ENCODE assay signal across 18 cellular contexts in the genomic region with DNA sequence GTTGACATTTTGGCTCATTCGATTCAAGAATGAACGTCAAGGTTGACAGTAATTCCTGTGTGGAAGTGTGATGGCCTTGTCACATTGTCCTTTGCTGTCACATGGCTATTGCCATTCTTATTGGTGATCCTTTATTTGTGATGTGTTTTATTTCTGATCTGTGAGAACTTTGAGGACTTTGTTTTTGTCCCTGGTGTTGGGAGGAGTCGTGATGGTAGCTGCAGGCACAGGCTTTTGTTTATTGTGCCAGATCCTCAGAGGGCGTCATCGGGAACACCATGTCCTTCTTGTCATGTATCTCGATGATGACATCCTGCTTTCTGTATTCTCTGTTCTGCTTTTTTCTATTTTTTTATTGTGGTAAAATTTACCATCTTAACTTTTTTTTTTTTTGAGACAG. TPM values are rescaled to one million over a fixed set of nuclear protein-coding genes. Genes with fewer than 3 reads are reported as not detected.
A peak's percentile ranks its signal among the peaks of the same experiment; 100 is the strongest.
DNase-seq lines count a peak whose midpoint lies in the region; TF ChIP-seq lines count a peak whose summit lies in the region.
"Had no signal": no experiment of that assay in that cellular context is flagged by ENCODE, and none has a peak within 500 bp of the region (broad histone marks: within the 10 kb centered on the region; RNA-seq: fewer than 3 reads in every experiment).

No MANE protein-coding gene starts in this region.

- no peak overlapping the region for H3K4me2 ChIP-seq in mesendoderm (ENCODE audit: low read length)

- peaks cover 0 to 33% (median 11%) of the 10 kb centered on the region in 4 donors for H3K4me1 ChIP-seq in tibial nerve
- H3K4me1 ChIP-seq in mesendoderm (ENCODE audit: control insufficient read depth, low read depth, low read length), result peaks cover 2% of the 10 kb centered on the region
- H3K4me1 ChIP-seq: SJCRH30 had no signal

- H3K4me1 Mint-ChIP-seq in glutamatergic neuron (ENCODE audit: low read depth, unreplicated experiment), result peaks cover 8% of the 10 kb centered on the region
- peaks cover 24% of the 10 kb centered on the region for H3K4me1 Mint-ChIP-seq in neural crest cell
- peaks cover 16% of the 10 kb centered on the region for H3K4me1 Mint-ChIP-seq in nephron progenitor cell

- H3K27me3 ChIP-seq in tibial nerve (no peaks in the 10 kb centered on the region), mesendoderm (ENCODE audit: insufficient read depth, low read length, poor library complexity) (no peaks in the 10 kb centered on the region)

- H2BK120ac ChIP-seq in mesendoderm (ENCODE audit: low read depth, low read length), result no peak overlapping the region

- no peak overlapping the region for H4K5ac ChIP-seq in mesendoderm (ENCODE audit: low read length)

- no peaks in the 10 kb centered on the region for H3K9me3 ChIP-seq in tibial nerve
- H3K9me3 ChIP-seq: SJCRH30 had no signal

- no peak overlapping the region for H4K8ac ChIP-seq in mesendoderm (ENCODE audit: low read depth, low read length)

- no peak overlapping the region for H3K4ac ChIP-seq in mesendoderm (ENCODE audit: low read depth, low read length)

- H3K56ac ChIP-seq in mesendoderm (ENCODE audit: low read length), result no peak overlapping the region

- H2BK5ac ChIP-seq in mesendoderm (ENCODE audit: low read length), result no peak overlapping the region

- H3K79me2 ChIP-seq in mesendoderm (ENCODE audit: control insufficient read depth, insufficient read depth, low read length), result no peaks in the 10 kb centered on the region

- peaks cover 3% of the 10 kb centered on the region for H3K9me3 Mint-ChIP-seq in glutamatergic neuron (ENCODE audit: unreplicated experiment)
- no peaks in the 10 kb centered on the region for H3K9me3 Mint-ChIP-seq in neural crest cell
- no peaks in the 10 kb centered on the region for H3K9me3 Mint-ChIP-seq in nephron progenitor cell

- H2AK5ac ChIP-seq in mesendoderm (ENCODE audit: low read length), result no peak overlapping the region

- H3K4me3 Mint-ChIP-seq in glutamatergic neuron (ENCODE audit: unreplicated experiment) (peak overlapping the region; percentile 26), neural crest cell (no peak overlapping the region), nephron progenitor cell (no peak overlapping the region)

- 63 to 81% (median 75%) methylated on average over 6 of the region's 6 CpGs for WGBS in adipose tissue, 3 donors
- 43 to 50% methylated on average over 6 of the region's 6 CpGs for WGBS in tibial nerve, 2 donors
- WGBS in mesendoderm (ENCODE audit: extremely low coverage, insufficient coverage, low lambda C conversion rate), result no CpG with 5 or more reads among the region's 6 CpGs

- H3K27me3 Mint-ChIP-seq in glutamatergic neuron (ENCODE audit: unreplicated experiment) (peaks cover 4% of the 10 kb centered on the region), neural crest cell (ENCODE audit: low read depth) (no peaks in the 10 kb centered on the region), nephron progenitor cell (ENCODE audit: low read depth, poor library complexity) (no peaks in the 10 kb centered on the region)
- H3K27me3 Mint-ChIP-seq: progenitor cell of endocrine pancreas had no signal

- no peak overlapping the region for H2BK15ac ChIP-seq in mesendoderm (replicated peaks; ENCODE audit: low read depth)

- H3K36me3 ChIP-seq in tibial nerve (peaks cover 0 to 81% (median 17%) of the 10 kb centered on the region in 3 donors), mesendoderm (ENCODE audit: control insufficient read depth, insufficient read depth, low read length) (peaks cover 3% of the 10 kb centered on the region)
- H3K36me3 ChIP-seq: SJCRH30 had no signal

- TF ChIP-seq CTCF in glutamatergic neuron (IDR thresholded peaks at IDR 0.05; ENCODE audit: partially characterized antibody, unreplicated experiment), result no peak
- no peak for TF ChIP-seq CTCF in neural crest cell (conservative IDR thresholded peaks at IDR 0.05)
- no peak for TF ChIP-seq CTCF in tibial nerve (IDR thresholded peaks at IDR 0.05)
- no peak for TF ChIP-seq CTCF in nephron progenitor cell (IDR thresholded peaks at IDR 0.05)

- DNase-seq in glutamatergic neuron (no peak), neural crest cell (ENCODE audit: low read depth, low spot score) (no peak), tibial nerve (ENCODE audit: low spot score in 2 of 2) (peak; percentile 59 to 71), germinal center (ENCODE audit: low spot score) (no peak), nephron progenitor cell (no peak), mesendoderm (no peak)
- DNase-seq: activated naive CD4-positive, alpha-beta T cell treated with anti-CD3 and anti-CD28 coated beads, Interleukin-2, amount 50 U/mL, for 16 hours; central memory CD4-positive, alpha-beta T cell; GM23248; Karpas-422; mesenchymal stem cell; NCI-H2029 treated with DMSO at 0.1 percent for 48 hours; SJCRH30; stimulated activated CD4-positive, alpha-beta T cell treated with anti-CD3 and anti-CD28 coated beads, Interleukin-2, amount 100 ng/mL, for 48 hours had no signal

- H3K27ac Mint-ChIP-seq in glutamatergic neuron (ENCODE audit: unreplicated experiment) (no peak overlapping the region), neural crest cell (ENCODE audit: unreplicated experiment) (peak overlapping the region; percentile 44), nephron progenitor cell (no peak overlapping the region)
- H3K27ac Mint-ChIP-seq: progenitor cell of endocrine pancreas had no signal

- H3K27ac ChIP-seq in adipose tissue (ENCODE audit: low read depth, low read length) (peak overlapping the region; percentile 87), tibial nerve (peak overlapping the region; percentile 63 to 96 (median 92)), mesendoderm (ENCODE audit: low read depth, low read length) (no peak overlapping the region)
- H3K27ac ChIP-seq: GM23248, SJCRH30 had no signal

- peak; percentile 95 to 97 for TF ChIP-seq EP300 in tibial nerve (IDR thresholded peaks at IDR 0.05)

- H3K4me3 ChIP-seq in tibial nerve (no peak overlapping the region), mesendoderm (ENCODE audit: low read length) (no peak overlapping the region)
- H3K4me3 ChIP-seq: GM23248, SJCRH30 had no signal

- TF ChIP-seq POLR2A in tibial nerve (IDR thresholded peaks at IDR 0.05), result peak in 1 of 2 donors; percentile 34

- no peak overlapping the region for H3K18ac ChIP-seq in mesendoderm (ENCODE audit: low read length)

- H3K36me3 Mint-ChIP-seq in glutamatergic neuron (ENCODE audit: unreplicated experiment), result no peaks in the 10 kb centered on the region
- H3K36me3 Mint-ChIP-seq in neural crest cell (ENCODE audit: low read depth), result peaks cover 5% of the 10 kb centered on the region
- peaks cover 34% of the 10 kb centered on the region for H3K36me3 Mint-ChIP-seq in nephron progenitor cell (ENCODE audit: low read depth)

- peaks cover 1% of the 10 kb centered on the region for H3K79me1 ChIP-seq in mesendoderm (ENCODE audit: low read length)

- no peak overlapping the region for H3K9ac ChIP-seq in mesendoderm (ENCODE audit: low read length)
- H3K9ac ChIP-seq: GM23248 had no signal

- H3K23ac ChIP-seq in mesendoderm (ENCODE audit: low read length), result no peak overlapping the region

RNA-seq across cellular contexts. Expression of a gene that starts 5.6 kb away (rescaled TPM):
- 10 to 100 TPM; 19.6 to 23.5 (median 20.6) TPM for polyA plus RNA-seq in adipose tissue
- total RNA-seq in glutamatergic neuron (ENCODE audit: unreplicated experiment), result 44.8 TPM
- total RNA-seq in neural crest cell, result 20.1 and 24.0 TPM in 2 replicates
- 10 to 100 TPM; 32.1 to 49.8 (median 44.2) TPM for total RNA-seq in tibial nerve
- 13.2 TPM for polyA plus RNA-seq in mesendoderm (2013, experiment 1 of 2)
- 11.8 TPM for polyA plus RNA-seq in mesendoderm (2013, experiment 2 of 2)

RNA-seq across cellular contexts. Expression of a gene that starts 21.2 kb away (rescaled TPM):
- polyA plus RNA-seq in adipose tissue, result under 1 TPM; 0.21 to 0.34 (median 0.31) TPM
- not detected for total RNA-seq in glutamatergic neuron (ENCODE audit: unreplicated experiment)
- 0.26 TPM in 1 of 2 replicates, not detected in the other for total RNA-seq in neural crest cell
- total RNA-seq in tibial nerve, result 1 to 10 TPM in 3 of 4 donors, under 1 TPM in 1; 0.98 to 1.8 (median 1.4) TPM
- polyA plus RNA-seq in mesendoderm (2013, experiment 1 of 2), result 0.08 TPM
- polyA plus RNA-seq in mesendoderm (2013, experiment 2 of 2), result 0.20 TPM
- total RNA-seq: endothelial cell of umbilical vein, G401 had no signal

RNA-seq across cellular contexts. Expression of a gene that starts 47.7 kb away (rescaled TPM):
- polyA plus RNA-seq in adipose tissue, result 1 to 10 TPM in 2 of 3 donors, under 1 TPM in 1; 0.38 to 2.5 (median 1.2) TPM
- total RNA-seq in glutamatergic neuron (ENCODE audit: unreplicated experiment), result 28.6 TPM
- total RNA-seq in neural crest cell, result 0.51 and 0.52 TPM in 2 replicates
- total RNA-seq in tibial nerve, result 1 to 10 TPM in 3 of 4 donors, not detected in 1; 1.3 to 2.7 (median 2.1) TPM
- 3.9 TPM for polyA plus RNA-seq in mesendoderm (2013, experiment 1 of 2)
- polyA plus RNA-seq in mesendoderm (2013, experiment 2 of 2), result 4.0 TPM
- total RNA-seq: SJCRH30 had no signal

Comparison
In these comparisons a context has a peak if more than half of its experiments do, and no peak if none do; other contexts are left out.
1. DNase-seq: peak in tibial nerve (2 of 2); none in glutamatergic neuron (single experiment), neural crest cell (single experiment), germinal center (single experiment), nephron progenitor cell (single experiment) and mesendoderm (single experiment).